8 cellular contexts compared by ENCODE assay signal in the genomic region with DNA sequence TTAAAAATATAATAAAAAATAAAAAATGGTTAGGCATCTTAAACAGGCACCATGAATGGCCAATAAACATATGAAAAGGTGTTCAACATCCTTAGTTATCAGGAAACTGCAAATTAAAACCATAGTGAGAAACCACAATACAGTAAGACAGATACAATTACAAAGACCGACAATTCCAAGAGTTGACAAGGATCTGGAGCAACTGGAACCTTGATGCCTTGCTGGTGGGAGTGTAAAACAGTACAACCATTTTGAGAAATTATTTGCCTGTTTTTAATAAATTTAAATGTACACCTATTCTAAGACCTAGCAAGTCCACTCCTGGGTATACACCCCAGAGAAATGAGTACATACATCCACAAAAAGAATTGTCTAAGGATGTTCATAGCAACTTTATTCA. TPM values are rescaled to one million over a fixed set of nuclear protein-coding genes. Genes with fewer than 3 reads are reported as not detected.
"Had no signal": no experiment of that assay in that cellular context is flagged by ENCODE, and none has a peak within 500 bp of the region (broad histone marks: within the 10 kb centered on the region; RNA-seq: fewer than 3 reads in every experiment).

No MANE protein-coding gene starts in this region.

- FAIRE-seq: G401.6, GM12878, GM12891, GM12892, GM18507, GM19239 had no signal

- H3K4me3 ChIP-seq: GM12878 had no signal

- DNase-seq: GDM1, GF-D8 had no signal

- ATAC-seq: GM12878 had no signal

RNA-seq across cellular contexts. Expression of a gene that starts 49.1 kb away (rescaled TPM):
- total RNA-seq: GM12878 had no signal
